Comparison of ENCODE assay signal across 1 cellular context in genomic region chr16:10951016-10951415, GRCh38.
TF ChIP-seq lines count a peak whose summit lies in the region.

No MANE protein-coding gene starts in this region.

TF ChIP-seq in GM23338, 12 proteins besides CTCF, POLR2A, EP300 and RAD21:
- TF ChIP-seq ZNF331 (CRISPR knock-in tag; IDR thresholded peaks at IDR 0.05; ENCODE audit: low read depth) = no peak
- TF ChIP-seq POLR2AphosphoS5 (IDR thresholded peaks at IDR 0.05; ENCODE audit: low read depth) = no peak
- TF ChIP-seq, protein P1, sequence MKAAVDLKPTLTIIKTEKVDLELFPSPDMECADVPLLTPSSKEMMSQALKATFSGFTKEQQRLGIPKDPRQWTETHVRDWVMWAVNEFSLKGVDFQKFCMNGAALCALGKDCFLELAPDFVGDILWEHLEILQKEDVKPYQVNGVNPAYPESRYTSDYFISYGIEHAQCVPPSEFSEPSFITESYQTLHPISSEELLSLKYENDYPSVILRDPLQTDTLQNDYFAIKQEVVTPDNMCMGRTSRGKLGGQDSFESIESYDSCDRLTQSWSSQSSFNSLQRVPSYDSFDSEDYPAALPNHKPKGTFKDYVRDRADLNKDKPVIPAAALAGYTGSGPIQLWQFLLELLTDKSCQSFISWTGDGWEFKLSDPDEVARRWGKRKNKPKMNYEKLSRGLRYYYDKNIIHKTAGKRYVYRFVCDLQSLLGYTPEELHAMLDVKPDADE (IDR thresholded peaks at IDR 0.05) = no peak
- no peak for TF ChIP-seq ZNF114 (CRISPR knock-in tag; IDR thresholded peaks at IDR 0.05)
- no peak for TF ChIP-seq STAT1 (IDR thresholded peaks at IDR 0.05; ENCODE audit: unreplicated experiment)
- no peak for TF ChIP-seq EZH2phosphoT487 (IDR thresholded peaks at IDR 0.05; ENCODE audit: unreplicated experiment)
- no peak for TF ChIP-seq ZNF462 (CRISPR knock-in tag; IDR thresholded peaks at IDR 0.05)
TF ChIP-seq in GM23338: peak in this region for 0.
